In genomic region chr9:19998153-19998552, GRCh38 we compare ENCODE assay signal across 12 cellular contexts.
DNase-seq lines count a peak whose midpoint lies in the region; ATAC-seq, FAIRE-seq and TF ChIP-seq lines count a peak whose summit lies in the region.
"Had no signal": no experiment of that assay in that cellular context is flagged by ENCODE, and none has a peak within 500 bp of the region (broad histone marks: within the 10 kb centered on the region; RNA-seq: fewer than 3 reads in every experiment).

No MANE protein-coding gene starts in this region.

- H3K36me3 Mint-ChIP-seq in activated naive CD4-positive, alpha-beta T cell treated with anti-CD3 and anti-CD28 coated beads, Interleukin-2, amount 10 ng/mL, durations not matched to agents 7 days and 5 days = peaks cover 22% of the 10 kb centered on the region
- H3K36me3 Mint-ChIP-seq: CD4-positive, CD25-positive, alpha-beta regulatory T cell had no signal

- no peak overlapping the region for H3K9ac ChIP-seq in Loucy (ENCODE audit: low read depth, low read length, poor library complexity, severe bottlenecking)
- H3K9ac ChIP-seq in GM12878 (ENCODE audit: control insufficient read depth, insufficient read depth, low read length) = no peak overlapping the region
- no peak overlapping the region for H3K9ac ChIP-seq in smooth muscle cell (ENCODE audit: low read depth)

- TF ChIP-seq RAD21 in GM12878 (IDR thresholded peaks at IDR 0.05; ENCODE audit: insufficient read depth, low read depth, low read length) = no peak

- no TSS peak for BruUV-seq in GM12878 (replicated peaks; lab: Mats Ljungman, UMichigan)

- in situ Hi-C loops in GM12878 (cut with MboI) = no loop called here

- TF ChIP-seq CTCF in Loucy (conservative IDR thresholded peaks at IDR 0.05; ENCODE audit: low read length) = no peak
- no peak for TF ChIP-seq CTCF in GM12878 (IDR thresholded peaks at IDR 0.05 in 2 of 3, conservative IDR thresholded peaks at IDR 0.05 in 1 of 3; ENCODE audit: control insufficient read depth in 2 of 3, extremely low read depth in 1 of 3, insufficient read depth in 1 of 3, low read depth in 3 of 3, low read length in 3 of 3)
- TF ChIP-seq CTCF in smooth muscle cell (IDR thresholded peaks at IDR 0.05; ENCODE audit: borderline replicate concordance, insufficient read depth, poor library complexity, severe bottlenecking) = no peak

- CTCF ChIA-PET in activated naive CD4-positive, alpha-beta T cell treated with anti-CD3 and anti-CD28 coated beads, Interleukin-2, amount 10 ng/mL, durations not matched to agents 7 days and 5 days (lab: Charles Lee) = interaction anchor here (1.1 to 1.7 kb wide), 2 partner anchors 31 to 51 kb away, joined by 3 to 6 read pairs; no protein-coding TSS in a partner anchor
- CTCF ChIA-PET in GM12878 (lab: Yijun Ruan, JAX) = interaction anchor here (1.2 to 1.4 kb wide), 2 partner anchors 17 to 243 kb away, joined by 3 to 4 read pairs; no protein-coding TSS in a partner anchor

- H3F3A ChIP-seq in Loucy (ENCODE audit: low read depth) (no peaks in the 10 kb centered on the region), smooth muscle cell (ENCODE audit: low read depth) (peaks cover 11% of the 10 kb centered on the region)

- ATAC-seq in GM12878 (0 out of 3 replicates have a peak, but pooled peaks have one; percentile 11), GM19463 (IDR thresholded peaks at IDR 0.05; ENCODE audit: unreplicated experiment) (no peak)

- peak overlapping the region; percentile 59 for H3K27ac ChIP-seq in GM12878 (ENCODE audit: control insufficient read depth, insufficient read depth)
- H3K27ac ChIP-seq in smooth muscle cell (ENCODE audit: low read depth) = peak overlapping the region; percentile 81

- no peak for TF ChIP-seq POLR2A in GM12878 (IDR thresholded peaks at IDR 0.05; ENCODE audit: low read depth, low read length)

- no peak for TF ChIP-seq EP300 in GM12878 (IDR thresholded peaks at IDR 0.05; ENCODE audit: borderline replicate concordance in 1 of 2, control insufficient read depth in 1 of 2, low read depth in 2 of 2, low read length in 2 of 2)

- peak overlapping the region; percentile 47 for H3K27ac Mint-ChIP-seq in activated naive CD4-positive, alpha-beta T cell treated with anti-CD3 and anti-CD28 coated beads, Interleukin-2, amount 10 ng/mL, durations not matched to agents 7 days and 5 days

- H2AFZ ChIP-seq in Loucy (ENCODE audit: low read length) = peak overlapping the region; percentile 60
- H2AFZ ChIP-seq in GM12878 (ENCODE audit: control insufficient read depth, low read depth, low read length) = peak overlapping the region; percentile 70
- no peak overlapping the region for H2AFZ ChIP-seq in smooth muscle cell (ENCODE audit: low read depth)

- H3K4me1 ChIP-seq in Loucy (ENCODE audit: insufficient read depth, low read length, poor library complexity, severe bottlenecking) = peaks cover 21% of the 10 kb centered on the region
- peaks cover 18% of the 10 kb centered on the region for H3K4me1 ChIP-seq in GM12878 (ENCODE audit: control insufficient read depth, insufficient read depth, low read length)
- H3K4me1 ChIP-seq in smooth muscle cell (ENCODE audit: low read depth) = no peaks in the 10 kb centered on the region

- SMC1A ChIA-PET in GM12878 (lab: Charles Lee; ENCODE audit: uncharacterized antibody, unreplicated experiment) = interaction anchor here (0.6 to 2.6 kb wide), 5 partner anchors 20 to 341 kb away, joined by 3 to 8 read pairs (median 3); no protein-coding TSS in a partner anchor

- H3K4me3 ChIP-seq in Loucy (ENCODE audit: low read length, poor library complexity, severe bottlenecking) = no peak overlapping the region
- no peak overlapping the region for H3K4me3 ChIP-seq in GM12878
- no peak overlapping the region for H3K4me3 ChIP-seq in smooth muscle cell

- DNase-seq in activated naive CD4-positive, alpha-beta T cell treated with anti-CD3 and anti-CD28 coated beads, Interleukin-2, amount 10 ng/mL, durations not matched to agents 7 days and 5 days = no peak
- DNase-seq in activated naive CD4-positive, alpha-beta T cell treated with anti-CD3 and anti-CD28 coated beads, Interleukin-2, amount 50 U/mL, for 16 hours = no peak
- DNase-seq in GM12878 (ENCODE audit: low read depth, low spot score) = peak; percentile 19
- no peak for DNase-seq in smooth muscle cell (lab: John Stamatoyannopoulos, UW; ENCODE audit: unreplicated experiment)
- DNase-seq in inferior parietal cortex (ENCODE audit: extremely low spot score) = no peak
- no peak for DNase-seq in SHP77 treated with DMSO at 0.1 percent for 48 hours (lab: John Stamatoyannopoulos, UW)
- DNase-seq: activated gamma-delta T cell treated with Interleukin-2 at 50 U/mL for 16 hours, NCI-H1092 had no signal

- H3K9me3 ChIP-seq in Loucy (ENCODE audit: insufficient read depth, low read depth, low read length) (no peaks in the 10 kb centered on the region), GM12878 (replicated peaks; ENCODE audit: control insufficient read depth, insufficient read depth, low read length) (no peaks in the 10 kb centered on the region; the same call in 2 of the 3 replicates), smooth muscle cell (replicated peaks; ENCODE audit: low read depth) (no peaks in the 10 kb centered on the region)

- peaks cover 15% of the 10 kb centered on the region for H3K9me3 Mint-ChIP-seq in activated naive CD4-positive, alpha-beta T cell treated with anti-CD3 and anti-CD28 coated beads, Interleukin-2, amount 10 ng/mL, durations not matched to agents 7 days and 5 days

- H4K20me1 ChIP-seq in Loucy (ENCODE audit: insufficient read depth, low read length, poor library complexity, severe bottlenecking) = no peaks in the 10 kb centered on the region
- H4K20me1 ChIP-seq in GM12878 (ENCODE audit: control insufficient read depth, insufficient read depth) = no peaks in the 10 kb centered on the region
- no peaks in the 10 kb centered on the region for H4K20me1 ChIP-seq in smooth muscle cell (ENCODE audit: low read depth)

- FAIRE-seq in GM12878 (lab: Jason Lieb, UNC) = no peak
- FAIRE-seq: frontal cortex had no signal

- RAD21 ChIA-PET in GM12878 (lab: Charles Lee; ENCODE audit: unreplicated experiment) = no interaction called here

- 28% methylated on average over 2 of the region's 2 CpGs for whole genome bisulfite sequencing in GM12878 (ENCODE audit: insufficient coverage, insufficient replicate concordance, low lambda C conversion rate, missing lambda C conversion rate)
- WGBS in smooth muscle cell (ENCODE audit: low lambda C conversion rate) = 76% methylated on average over 2 of the region's 2 CpGs

- H3K4me1 Mint-ChIP-seq in activated naive CD4-positive, alpha-beta T cell treated with anti-CD3 and anti-CD28 coated beads, Interleukin-2, amount 10 ng/mL, durations not matched to agents 7 days and 5 days = peaks cover 45% of the 10 kb centered on the region

- intact Hi-C loops in GM12878 (cut with micrococcal nuclease; ENCODE audit: unreplicated experiment) = loop anchor here (2.0 kb wide), 2 partner anchors 45 to 71 kb away; no protein-coding TSS in a partner anchor

- H3K9me2 ChIP-seq in Loucy (replicated peaks; ENCODE audit: low read depth, low read length) = no peaks in the 10 kb centered on the region

- POLR2A ChIA-PET in GM12878 (lab: Charles Lee) = no interaction called here

- no peak overlapping the region for H3K4me2 ChIP-seq in Loucy (ENCODE audit: low read depth, low read length, poor library complexity, severe bottlenecking)
- H3K4me2 ChIP-seq in GM12878 (ENCODE audit: control insufficient read depth, insufficient read depth) = peak overlapping the region; percentile 26; the same call in 1 of the 2 replicates
- H3K4me2 ChIP-seq in smooth muscle cell = peak overlapping the region; percentile 32

- H3K79me2 ChIP-seq in Loucy (ENCODE audit: insufficient read depth, low read length) (no peaks in the 10 kb centered on the region), GM12878 (ENCODE audit: control insufficient read depth, insufficient read depth, low read length) (no peaks in the 10 kb centered on the region), smooth muscle cell (ENCODE audit: low read depth) (no peaks in the 10 kb centered on the region)

- H3K36me3 ChIP-seq in Loucy (ENCODE audit: insufficient read depth, low read length) (no peaks in the 10 kb centered on the region), GM12878 (ENCODE audit: control insufficient read depth in 2 of 2, insufficient read depth in 2 of 2, low read length in 1 of 2) (no peaks in the 10 kb centered on the region), smooth muscle cell (ENCODE audit: low read depth) (no peaks in the 10 kb centered on the region)

- no peak overlapping the region for H3K4me3 Mint-ChIP-seq in activated naive CD4-positive, alpha-beta T cell treated with anti-CD3 and anti-CD28 coated beads, Interleukin-2, amount 10 ng/mL, durations not matched to agents 7 days and 5 days

- H3K27me3 Mint-ChIP-seq in activated naive CD4-positive, alpha-beta T cell treated with anti-CD3 and anti-CD28 coated beads, Interleukin-2, amount 10 ng/mL, durations not matched to agents 7 days and 5 days = no peaks in the 10 kb centered on the region
- H3K27me3 Mint-ChIP-seq: CD4-positive, CD25-positive, alpha-beta regulatory T cell had no signal

- no peaks in the 10 kb centered on the region for H3K27me3 ChIP-seq in Loucy (ENCODE audit: insufficient read depth, low read length, poor library complexity, severe bottlenecking)
- no peaks in the 10 kb centered on the region for H3K27me3 ChIP-seq in GM12878 (replicated peaks in 1 of 2; ENCODE audit: control insufficient read depth in 2 of 2, insufficient read depth in 2 of 2, low read length in 1 of 2)
- H3K27me3 ChIP-seq in smooth muscle cell (ENCODE audit: low read depth) = no peaks in the 10 kb centered on the region

TF ChIP-seq in GM12878, 131 proteins besides CTCF, POLR2A, EP300 and RAD21 (continues in another document):
- peak; percentile 72 for TF ChIP-seq NR2C2 (IDR thresholded peaks at IDR 0.05; ENCODE audit: borderline replicate concordance, control insufficient read depth, insufficient read length, low read depth)
- TF ChIP-seq NR2C1 (IDR thresholded peaks at IDR 0.05) = peak; percentile 91
- 0 out of 2 replicates have a peak, but pooled peaks have one; percentile 60 for TF ChIP-seq MTA3 (IDR thresholded peaks at IDR 0.05; ENCODE audit: borderline replicate concordance, low read length)
- no peak for TF ChIP-seq HDGF (IDR thresholded peaks at IDR 0.05)
- no peak for TF ChIP-seq IKZF1 (conservative IDR thresholded peaks at IDR 0.05)
- TF ChIP-seq ATF3 (IDR thresholded peaks at IDR 0.05; ENCODE audit: borderline replicate concordance, extremely low read depth, low read depth, low read length) = no peak
- TF ChIP-seq CBX5 (IDR thresholded peaks at IDR 0.05; ENCODE audit: low read depth) = 0 out of 2 replicates have a peak, but pooled peaks have one; percentile 51
- no peak for TF ChIP-seq CEBPB (IDR thresholded peaks at IDR 0.05; ENCODE audit: borderline replicate concordance in 1 of 2, low read depth in 2 of 2, low read length in 2 of 2)
